ENCODE assay signal across 8 cellular contexts in genomic region chr16:11797957-11798299, GRCh38. TPM values are rescaled to one million over a fixed set of nuclear protein-coding genes. Genes with fewer than 3 reads are reported as not detected.
DNase-seq lines count a peak whose midpoint lies in the region; ATAC-seq and TF ChIP-seq lines count a peak whose summit lies in the region.

No MANE protein-coding gene starts in this region.

- 2% methylated on average over 7 of the region's 7 CpGs for WGBS in suprapubic skin

- H3K27ac ChIP-seq in brain microvascular endothelial cell, result peak overlapping the region; percentile 86
- H3K27ac ChIP-seq in suprapubic skin, result peak overlapping the region; percentile 96

- peak; percentile 38 for DNase-seq in G401 (ENCODE audit: low spot score)
- DNase-seq in M059J (ENCODE audit: low read depth), result peak; percentile 46
- DNase-seq in brain microvascular endothelial cell, result no peak
- DNase-seq in left lobe of liver (ENCODE audit: low spot score), result no peak
- no peak for DNase-seq in suprapubic skin (ENCODE audit: low spot score in 2 of 2)
- DNase-seq in activated gamma-delta T cell (lab: John Stamatoyannopoulos, UW), result no peak
- no peak for DNase-seq in NCI-H510A (lab: John Stamatoyannopoulos, UW)

- no peaks in the 10 kb centered on the region for H3K9me3 ChIP-seq in suprapubic skin

- in situ Hi-C loops in G401 (cut with HindIII; ENCODE audit: low sequenced_read_pairs), result no loop called here
- in situ Hi-C loops in brain microvascular endothelial cell (cut with HindIII; ENCODE audit: low pct_ligation_motif_present, low sequenced_read_pairs), result no loop called here

- H3K4me3 ChIP-seq in brain microvascular endothelial cell (ENCODE audit: low read depth, low read length), result peak overlapping the region; percentile 79
- H3K4me3 ChIP-seq in suprapubic skin, result peak overlapping the region; percentile 71

- no peak for TF ChIP-seq POLR2A in suprapubic skin (IDR thresholded peaks at IDR 0.05)

- no peak for TF ChIP-seq EP300 in suprapubic skin (IDR thresholded peaks at IDR 0.05)

- peaks cover 59% of the 10 kb centered on the region for H3K4me1 ChIP-seq in suprapubic skin

- ATAC-seq in left lobe of liver (peak; percentile 8), GM18498 (IDR thresholded peaks at IDR 0.05; ENCODE audit: unreplicated experiment) (no peak)

- H3K36me3 ChIP-seq in brain microvascular endothelial cell (replicated peaks) (peaks cover 6% of the 10 kb centered on the region), suprapubic skin (no peaks in the 10 kb centered on the region)

- TF ChIP-seq CTCF in brain microvascular endothelial cell (IDR thresholded peaks at IDR 0.05; ENCODE audit: low read depth, low read length, missing control alignments) (no peak), suprapubic skin (IDR thresholded peaks at IDR 0.05) (no peak)

- H3K27me3 ChIP-seq in brain microvascular endothelial cell (replicated peaks) (no peaks in the 10 kb centered on the region), suprapubic skin (no peaks in the 10 kb centered on the region)

RNA-seq across cellular contexts. Expression of gene ZC3H7A, which starts 0.9 kb away (rescaled TPM):
- total RNA-seq in G401 (2014; rRNA removed; shearing (Covaris generic)), result 37.0 and 54.2 TPM in 2 replicates
- 17.4 and 40.2 TPM in 2 replicates for total RNA-seq in M059J (2014; rRNA removed; shearing (Covaris generic))
- total RNA-seq in left lobe of liver, result 20.5 TPM
- total RNA-seq in suprapubic skin, result 10 to 100 TPM; 32.7 to 65.8 (median 41.9) TPM

RNA-seq across cellular contexts. Expression of gene RSL1D1, which starts 53.4 kb away (rescaled TPM):
- 391 and 624 TPM in 2 replicates for total RNA-seq in G401 (2014; rRNA removed; shearing (Covaris generic))
- 186 and 260 TPM in 2 replicates for total RNA-seq in M059J (2014; rRNA removed; shearing (Covaris generic))
- 43.0 TPM for total RNA-seq in left lobe of liver
- total RNA-seq in suprapubic skin, result 100 to 1,000 TPM; 152 to 209 (median 174) TPM

RNA-seq across cellular contexts. Expression of gene TXNDC11, which starts 55.3 kb away (rescaled TPM):
- 25.4 and 31.9 TPM in 2 replicates for total RNA-seq in G401 (2014; rRNA removed; shearing (Covaris generic))
- total RNA-seq in M059J (2014; rRNA removed; shearing (Covaris generic)), result 46.3 and 52.7 TPM in 2 replicates
- 49.1 TPM for total RNA-seq in left lobe of liver
- 10 to 100 TPM; 31.0 to 42.2 (median 35.1) TPM for total RNA-seq in suprapubic skin

Comparison
In these comparisons a context has a peak if more than half of its experiments do, and no peak if none do; other contexts are left out.
1. DNase-seq: peak in G401 (single experiment) and M059J (single experiment); none in brain microvascular endothelial cell (single experiment), left lobe of liver (single experiment), suprapubic skin (0 of 2), activated gamma-delta T cell (single experiment) and NCI-H510A (single experiment).